ENCODE assay signal across 9 cellular contexts in the genomic region with DNA sequence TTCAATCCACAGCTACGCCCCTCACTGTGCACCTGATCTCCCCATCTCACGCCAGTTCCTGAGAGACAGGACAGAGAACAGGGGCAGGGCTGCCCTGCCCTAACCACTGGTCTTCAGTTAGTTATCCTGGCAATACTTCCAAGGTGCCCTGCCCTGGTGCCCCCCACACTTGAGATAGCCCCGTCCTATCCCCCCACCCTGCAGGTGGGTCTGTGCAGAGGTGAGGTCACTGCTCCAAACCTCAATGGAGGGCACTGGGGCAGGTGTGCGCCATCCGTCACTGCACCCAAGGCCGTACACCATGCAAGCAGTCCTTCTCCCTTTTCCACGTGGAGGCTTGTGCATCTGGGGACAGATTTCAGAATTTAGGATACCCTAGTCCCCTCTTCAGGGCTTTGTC. TPM values are rescaled to one million over a fixed set of nuclear protein-coding genes. Genes with fewer than 3 reads are reported as not detected.
"Had no signal": no experiment of that assay in that cellular context is flagged by ENCODE, and none has a peak within 500 bp of the region (broad histone marks: within the 10 kb centered on the region; RNA-seq: fewer than 3 reads in every experiment).

No MANE protein-coding gene starts in this region.

RNA-seq across cellular contexts. Expression of a gene that starts 18.6 kb away (rescaled TPM):
- total RNA-seq: activated B cell treated with CpG ODN at 0.5 μM for 24 hours; activated CD4-positive, alpha-beta memory T cell treated with anti-CD3 and anti-CD28 coated beads for 36 hours; activated naive CD4-positive, alpha-beta T cell treated with anti-CD3 and anti-CD28 coated beads for 36 hours; activated naive CD4-positive, alpha-beta T cell treated with anti-CD3 and anti-CD28 coated beads, Interleukin-2, amount 50 U/mL, for 72 hours; activated T-cell treated with anti-CD3 and anti-CD28 coated beads, Interleukin-2, amount 50 U/mL, for 4 hours; activated T-helper 1 cell treated with anti-CD3 and anti-CD28 coated beads, Interleukin-12 subunit alpha, Interleukin-12 subunit beta, Interleukin-2, Interleukin-4 antibody, amounts not matched to agents 30 ng/mL and 10 ng/mL and 1 ng/mL, durations not matched to agents 14 hours and 24 hours and 36 hours; RPMI7951; SK-MEL-5; T-cell had no signal
